Comparison of ENCODE assay signal across 32 cellular contexts in the genomic region with DNA sequence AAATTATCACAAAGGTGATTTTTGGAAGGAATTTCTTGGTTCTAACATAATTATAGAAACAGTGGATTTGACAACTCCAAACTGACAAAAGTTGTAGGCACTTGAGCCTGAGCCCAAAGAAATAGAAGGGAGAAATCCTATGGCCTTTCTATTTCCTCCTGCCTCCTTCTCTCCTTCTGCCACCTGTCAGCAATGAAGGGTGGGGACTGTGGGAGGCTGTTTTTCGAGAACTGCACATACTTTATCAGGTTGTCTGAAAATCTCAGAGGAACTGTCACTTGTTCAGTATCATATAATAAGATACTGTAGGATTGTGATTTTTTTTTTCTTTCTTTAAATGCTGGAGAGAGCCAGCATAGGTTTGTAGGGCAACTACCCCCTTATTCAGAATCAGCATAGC.
"Had no signal": no experiment of that assay in that cellular context is flagged by ENCODE, and none has a peak within 500 bp of the region (broad histone marks: within the 10 kb centered on the region; RNA-seq: fewer than 3 reads in every experiment).

No MANE protein-coding gene starts in this region.

- FAIRE-seq: astrocyte, bronchial epithelial cell had no signal

- DNase-seq: activated effector memory CD4-positive, alpha-beta T cell treated with anti-CD3 and anti-CD28 coated beads, Interleukin-2, amount 50 U/mL, for 16 hours; activated effector memory CD4-positive, alpha-beta T cell treated with Interleukin-2 at 50 U/mL for 16 hours; activated gamma-delta T cell; activated gamma-delta T cell treated with Interleukin-2 at 50 U/mL for 16 hours; activated naive CD4-positive, alpha-beta T cell; activated naive CD4-positive, alpha-beta T cell treated with anti-CD3 and anti-CD28 coated beads for 36 hours; activated naive CD4-positive, alpha-beta T cell treated with anti-CD3 and anti-CD28 coated beads, Interleukin-2, amount 10 ng/mL, durations not matched to agents 7 days and 5 days; activated naive CD4-positive, alpha-beta T cell treated with anti-CD3 and anti-CD28 coated beads, Interleukin-2, amount 50 U/mL, for 16 hours; activated naive CD4-positive, alpha-beta T cell treated with Interleukin-2 at 50 U/mL for 16 hours; activated naive CD8-positive, alpha-beta T cell treated with anti-CD3 and anti-CD28 coated beads for 36 hours; activated naive CD8-positive, alpha-beta T cell treated with anti-CD3 and anti-CD28 coated beads, Interleukin-2, amount 10 ng/mL, durations not matched to agents 7 days and 5 days; activated naive CD8-positive, alpha-beta T cell treated with anti-CD3 and anti-CD28 coated beads, Interleukin-2, amount 50 U/mL, for 24 hours; activated T-cell treated with anti-CD3 and anti-CD28 coated beads for 4 hours; activated T-cell treated with anti-CD3 and anti-CD28 coated beads, Interleukin-2, amount 50 U/mL, for 1 hour; activated T-cell treated with anti-CD3 and anti-CD28 coated beads, Interleukin-2, amount 50 U/mL, for 24 hours; activated T-cell treated with anti-CD3 and anti-CD28 coated beads, Interleukin-2, amount 50 U/mL, for 4 hours; activated T-cell treated with anti-CD3 and anti-CD28 coated beads, Interleukin-2, amount 50 U/mL, for 48 hours; activated T-cell treated with anti-CD3 and anti-CD28 coated beads, Interleukin-2, amount 50 U/mL, for 72 hours; adrenal gland; amniotic stem cell; aorta; body of pancreas; brain microvascular endothelial cell; central memory CD4-positive, alpha-beta T cell; cerebellar nuclear complex had no signal

- H3K27me3 ChIP-seq: ascending aorta, body of pancreas, brain microvascular endothelial cell, breast epithelium, cardiac muscle cell had no signal

- H3K27ac ChIP-seq: adrenal gland, ascending aorta, body of pancreas, brain microvascular endothelial cell, breast epithelium, cardiac muscle cell had no signal

- H3K9me3 ChIP-seq: adrenal gland, ascending aorta, body of pancreas, breast epithelium had no signal

- H3K4me1 ChIP-seq: adrenal gland, ascending aorta, body of pancreas, breast epithelium had no signal

- ATAC-seq: activated naive CD4-positive, alpha-beta T cell treated with anti-CD3 and anti-CD28 coated beads, Interleukin-2, amount 50 U/mL, for 72 hours; activated naive CD8-positive, alpha-beta T cell treated with anti-CD3 and anti-CD28 coated beads, Interleukin-2, amount 50 U/mL, for 24 hours; activated T-cell treated with anti-CD3 and anti-CD28 coated beads, Interleukin-2, amount 50 U/mL, for 4 hours; activated T-cell treated with anti-CD3 and anti-CD28 coated beads, Interleukin-2, amount 50 U/mL, for 72 hours; activated T-helper 17 cell treated with anti-CD3 and anti-CD28 coated beads, Interleukin-2, amount 50 U/mL, for 72 hours; body of pancreas had no signal

- H3K36me3 ChIP-seq: adrenal gland, ascending aorta, brain microvascular endothelial cell, breast epithelium, cardiac muscle cell had no signal

- H3K4me3 ChIP-seq: adrenal gland, ascending aorta, body of pancreas, breast epithelium, cardiac muscle cell had no signal
